9 cellular contexts compared by ENCODE assay signal in the genomic region with DNA sequence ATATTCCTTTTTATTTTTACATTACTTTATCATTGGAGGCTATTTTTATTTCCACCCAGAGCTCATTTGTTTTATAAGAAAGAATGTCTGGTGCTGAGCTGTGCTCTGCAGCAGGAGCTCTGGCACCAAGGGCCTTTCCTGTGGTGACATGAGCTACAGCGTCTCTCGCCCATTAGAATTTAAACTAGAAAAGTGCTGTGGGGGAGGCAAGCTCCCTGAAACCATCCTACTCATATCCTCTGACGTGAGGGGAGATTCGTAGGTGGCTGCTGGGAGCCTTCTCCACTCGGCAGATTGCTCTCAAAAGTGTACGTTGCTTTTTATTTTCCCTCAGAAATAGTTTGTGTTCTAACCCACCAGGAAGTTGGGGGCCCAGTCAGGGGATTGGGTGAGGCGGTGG.
DNase-seq lines count a peak whose midpoint lies in the region; ATAC-seq and TF ChIP-seq lines count a peak whose summit lies in the region.
"Had no signal": no experiment of that assay in that cellular context is flagged by ENCODE, and none has a peak within 500 bp of the region (broad histone marks: within the 10 kb centered on the region; RNA-seq: fewer than 3 reads in every experiment).

No MANE protein-coding gene starts in this region.

- H3K27me3 Mint-ChIP-seq in T-helper 1 cell treated with Interleukin-12 subunit alpha and Interleukin-12 subunit beta and Interleukin-4 antibody, amounts not matched to agents 30 μg/mL and 1 μg/mL, for 36 hours (ENCODE audit: low read depth) = no peaks in the 10 kb centered on the region
- H3K27me3 Mint-ChIP-seq in activated naive CD4-positive, alpha-beta T cell treated with anti-CD3 and anti-CD28 coated beads for 36 hours (ENCODE audit: low read depth) = no peaks in the 10 kb centered on the region
- H3K27me3 Mint-ChIP-seq in stimulated activated naive B cell treated with anti-CD40 and anti-IgM and Interleukin-4, amounts not matched to agents 10 μg/mL and 1 μg/mL and 100 μg/mL, for 72 hours = no peaks in the 10 kb centered on the region

- DNase-seq in activated naive CD4-positive, alpha-beta T cell treated with anti-CD3 and anti-CD28 coated beads for 36 hours = peak; percentile 84
- DNase-seq in left kidney (ENCODE audit: low read depth, low spot score) (peak; percentile 88), upper lobe of right lung (no peak), SIG-M5 (lab: John Stamatoyannopoulos, UW) (no peak)
- DNase-seq in stimulated activated naive B cell treated with anti-CD40 and anti-IgM and Interleukin-4, amounts not matched to agents 10 μg/mL and 1 μg/mL and 100 μg/mL, for 72 hours = no peak
- DNase-seq: NCI-H524 had no signal

- H3K36me3 ChIP-seq in upper lobe of right lung = no peaks in the 10 kb centered on the region
- H3K36me3 ChIP-seq: prostate gland had no signal

- TF ChIP-seq CTCF in upper lobe of right lung (IDR thresholded peaks at IDR 0.05) = no peak

- no peaks in the 10 kb centered on the region for H3K9me3 ChIP-seq in upper lobe of right lung
- H3K9me3 ChIP-seq: prostate gland had no signal

- peaks cover 59% of the 10 kb centered on the region for H3K4me1 Mint-ChIP-seq in T-helper 1 cell treated with Interleukin-12 subunit alpha and Interleukin-12 subunit beta and Interleukin-4 antibody, amounts not matched to agents 30 μg/mL and 1 μg/mL, for 36 hours (ENCODE audit: low read depth)
- H3K4me1 Mint-ChIP-seq in activated naive CD4-positive, alpha-beta T cell treated with anti-CD3 and anti-CD28 coated beads for 36 hours (ENCODE audit: low read depth) = peaks cover 89% of the 10 kb centered on the region
- peaks cover 6 to 15% of the 10 kb centered on the region in 2 donors for H3K4me1 Mint-ChIP-seq in stimulated activated naive B cell treated with anti-CD40 and anti-IgM and Interleukin-4, amounts not matched to agents 10 μg/mL and 1 μg/mL and 100 μg/mL, for 72 hours

- H3K27ac Mint-ChIP-seq in T-helper 1 cell treated with Interleukin-12 subunit alpha and Interleukin-12 subunit beta and Interleukin-4 antibody, amounts not matched to agents 30 μg/mL and 1 μg/mL, for 36 hours = peak overlapping the region; percentile 74
- H3K27ac Mint-ChIP-seq in activated naive CD4-positive, alpha-beta T cell treated with anti-CD3 and anti-CD28 coated beads for 36 hours = peak overlapping the region; percentile 94
- H3K27ac Mint-ChIP-seq in stimulated activated naive B cell treated with anti-CD40 and anti-IgM and Interleukin-4, amounts not matched to agents 10 μg/mL and 1 μg/mL and 100 μg/mL, for 72 hours = peak overlapping the region; percentile 73

- no peak overlapping the region for H3K4me3 ChIP-seq in upper lobe of right lung
- H3K4me3 ChIP-seq: prostate gland had no signal

- peaks cover 3% of the 10 kb centered on the region for H3K9me3 Mint-ChIP-seq in T-helper 1 cell treated with Interleukin-12 subunit alpha and Interleukin-12 subunit beta and Interleukin-4 antibody, amounts not matched to agents 30 μg/mL and 1 μg/mL, for 36 hours
- H3K9me3 Mint-ChIP-seq in activated naive CD4-positive, alpha-beta T cell treated with anti-CD3 and anti-CD28 coated beads for 36 hours = no peaks in the 10 kb centered on the region
- H3K9me3 Mint-ChIP-seq in stimulated activated naive B cell treated with anti-CD40 and anti-IgM and Interleukin-4, amounts not matched to agents 10 μg/mL and 1 μg/mL and 100 μg/mL, for 72 hours = no peaks in the 10 kb centered on the region

- intact Hi-C loops in activated naive CD4-positive, alpha-beta T cell treated with anti-CD3 and anti-CD28 coated beads for 36 hours (cut with micrococcal nuclease) = loop anchor here (1.0 to 2.0 kb wide), 6 partner anchors 9 to 53 kb away; no protein-coding TSS in a partner anchor
- intact Hi-C loops in upper lobe of right lung (cut with DNase I) = no loop called here

- no peaks in the 10 kb centered on the region for H3K27me3 ChIP-seq in upper lobe of right lung

- CTCF ChIA-PET in activated naive CD4-positive, alpha-beta T cell treated with anti-CD3 and anti-CD28 coated beads for 36 hours (lab: Charles Lee) = interaction anchor here (0.5 to 3.0 kb wide), 14 partner anchors 9 to 103 kb away, joined by 3 to 30 read pairs (median 3); a partner anchor contains a TSS

- H3K27ac ChIP-seq in upper lobe of right lung = no peak overlapping the region
- H3K27ac ChIP-seq: prostate gland had no signal

- peak overlapping the region; percentile 42 for H3K4me3 Mint-ChIP-seq in T-helper 1 cell treated with Interleukin-12 subunit alpha and Interleukin-12 subunit beta and Interleukin-4 antibody, amounts not matched to agents 30 μg/mL and 1 μg/mL, for 36 hours
- peak overlapping the region; percentile 52 for H3K4me3 Mint-ChIP-seq in activated naive CD4-positive, alpha-beta T cell treated with anti-CD3 and anti-CD28 coated beads for 36 hours
- H3K4me3 Mint-ChIP-seq in stimulated activated naive B cell treated with anti-CD40 and anti-IgM and Interleukin-4, amounts not matched to agents 10 μg/mL and 1 μg/mL and 100 μg/mL, for 72 hours = peak overlapping the region; percentile 32 to 41

- no peaks in the 10 kb centered on the region for H3K4me1 ChIP-seq in upper lobe of right lung
- H3K4me1 ChIP-seq: prostate gland had no signal

- H3K36me3 Mint-ChIP-seq in T-helper 1 cell treated with Interleukin-12 subunit alpha and Interleukin-12 subunit beta and Interleukin-4 antibody, amounts not matched to agents 30 μg/mL and 1 μg/mL, for 36 hours (ENCODE audit: low read depth) = peaks cover 21% of the 10 kb centered on the region
- H3K36me3 Mint-ChIP-seq in activated naive CD4-positive, alpha-beta T cell treated with anti-CD3 and anti-CD28 coated beads for 36 hours (ENCODE audit: low read depth) = peaks cover 6% of the 10 kb centered on the region
- no peaks in the 10 kb centered on the region for H3K36me3 Mint-ChIP-seq in stimulated activated naive B cell treated with anti-CD40 and anti-IgM and Interleukin-4, amounts not matched to agents 10 μg/mL and 1 μg/mL and 100 μg/mL, for 72 hours

- ATAC-seq in stimulated activated naive B cell treated with anti-CD40 and anti-IgM and Interleukin-4, amounts not matched to agents 10 μg/mL and 1 μg/mL and 100 μg/mL, for 72 hours (replicated peaks) = peak; percentile 74 to 86
- ATAC-seq in GM21576 (IDR thresholded peaks at IDR 0.05; ENCODE audit: unreplicated experiment) (no peak), upper lobe of right lung (no peak)

Comparison
In these comparisons a context has a peak if more than half of its experiments do, and no peak if none do; other contexts are left out.
1. DNase-seq: peak in activated naive CD4-positive, alpha-beta T cell treated with anti-CD3 and anti-CD28 coated beads for 36 hours (single experiment) and left kidney (single experiment); none in stimulated activated naive B cell treated with anti-CD40 and anti-IgM and Interleukin-4, amounts not matched to agents 10 μg/mL and 1 μg/mL and 100 μg/mL, for 72 hours (single experiment), upper lobe of right lung (single experiment) and SIG-M5 (single experiment).
2. ATAC-seq: peak in stimulated activated naive B cell treated with anti-CD40 and anti-IgM and Interleukin-4, amounts not matched to agents 10 μg/mL and 1 μg/mL and 100 μg/mL, for 72 hours (2 of 2); none in GM21576 (single experiment) and upper lobe of right lung (single experiment).
3. Peak in every context shown above with its lines, with median percentiles within 50 percentile points of each other: H3K27ac Mint-ChIP-seq and H3K4me3 Mint-ChIP-seq.